In genomic region chr4:183807420-183808101, GRCh38 we compare ENCODE assay signal across 1 cellular context.
TF ChIP-seq lines count a peak whose summit lies in the region.

No MANE protein-coding gene starts in this region.

TF ChIP-seq in GM23338, 12 proteins besides CTCF, POLR2A, EP300 and RAD21 (continued from another document):
- TF ChIP-seq, protein P1, sequence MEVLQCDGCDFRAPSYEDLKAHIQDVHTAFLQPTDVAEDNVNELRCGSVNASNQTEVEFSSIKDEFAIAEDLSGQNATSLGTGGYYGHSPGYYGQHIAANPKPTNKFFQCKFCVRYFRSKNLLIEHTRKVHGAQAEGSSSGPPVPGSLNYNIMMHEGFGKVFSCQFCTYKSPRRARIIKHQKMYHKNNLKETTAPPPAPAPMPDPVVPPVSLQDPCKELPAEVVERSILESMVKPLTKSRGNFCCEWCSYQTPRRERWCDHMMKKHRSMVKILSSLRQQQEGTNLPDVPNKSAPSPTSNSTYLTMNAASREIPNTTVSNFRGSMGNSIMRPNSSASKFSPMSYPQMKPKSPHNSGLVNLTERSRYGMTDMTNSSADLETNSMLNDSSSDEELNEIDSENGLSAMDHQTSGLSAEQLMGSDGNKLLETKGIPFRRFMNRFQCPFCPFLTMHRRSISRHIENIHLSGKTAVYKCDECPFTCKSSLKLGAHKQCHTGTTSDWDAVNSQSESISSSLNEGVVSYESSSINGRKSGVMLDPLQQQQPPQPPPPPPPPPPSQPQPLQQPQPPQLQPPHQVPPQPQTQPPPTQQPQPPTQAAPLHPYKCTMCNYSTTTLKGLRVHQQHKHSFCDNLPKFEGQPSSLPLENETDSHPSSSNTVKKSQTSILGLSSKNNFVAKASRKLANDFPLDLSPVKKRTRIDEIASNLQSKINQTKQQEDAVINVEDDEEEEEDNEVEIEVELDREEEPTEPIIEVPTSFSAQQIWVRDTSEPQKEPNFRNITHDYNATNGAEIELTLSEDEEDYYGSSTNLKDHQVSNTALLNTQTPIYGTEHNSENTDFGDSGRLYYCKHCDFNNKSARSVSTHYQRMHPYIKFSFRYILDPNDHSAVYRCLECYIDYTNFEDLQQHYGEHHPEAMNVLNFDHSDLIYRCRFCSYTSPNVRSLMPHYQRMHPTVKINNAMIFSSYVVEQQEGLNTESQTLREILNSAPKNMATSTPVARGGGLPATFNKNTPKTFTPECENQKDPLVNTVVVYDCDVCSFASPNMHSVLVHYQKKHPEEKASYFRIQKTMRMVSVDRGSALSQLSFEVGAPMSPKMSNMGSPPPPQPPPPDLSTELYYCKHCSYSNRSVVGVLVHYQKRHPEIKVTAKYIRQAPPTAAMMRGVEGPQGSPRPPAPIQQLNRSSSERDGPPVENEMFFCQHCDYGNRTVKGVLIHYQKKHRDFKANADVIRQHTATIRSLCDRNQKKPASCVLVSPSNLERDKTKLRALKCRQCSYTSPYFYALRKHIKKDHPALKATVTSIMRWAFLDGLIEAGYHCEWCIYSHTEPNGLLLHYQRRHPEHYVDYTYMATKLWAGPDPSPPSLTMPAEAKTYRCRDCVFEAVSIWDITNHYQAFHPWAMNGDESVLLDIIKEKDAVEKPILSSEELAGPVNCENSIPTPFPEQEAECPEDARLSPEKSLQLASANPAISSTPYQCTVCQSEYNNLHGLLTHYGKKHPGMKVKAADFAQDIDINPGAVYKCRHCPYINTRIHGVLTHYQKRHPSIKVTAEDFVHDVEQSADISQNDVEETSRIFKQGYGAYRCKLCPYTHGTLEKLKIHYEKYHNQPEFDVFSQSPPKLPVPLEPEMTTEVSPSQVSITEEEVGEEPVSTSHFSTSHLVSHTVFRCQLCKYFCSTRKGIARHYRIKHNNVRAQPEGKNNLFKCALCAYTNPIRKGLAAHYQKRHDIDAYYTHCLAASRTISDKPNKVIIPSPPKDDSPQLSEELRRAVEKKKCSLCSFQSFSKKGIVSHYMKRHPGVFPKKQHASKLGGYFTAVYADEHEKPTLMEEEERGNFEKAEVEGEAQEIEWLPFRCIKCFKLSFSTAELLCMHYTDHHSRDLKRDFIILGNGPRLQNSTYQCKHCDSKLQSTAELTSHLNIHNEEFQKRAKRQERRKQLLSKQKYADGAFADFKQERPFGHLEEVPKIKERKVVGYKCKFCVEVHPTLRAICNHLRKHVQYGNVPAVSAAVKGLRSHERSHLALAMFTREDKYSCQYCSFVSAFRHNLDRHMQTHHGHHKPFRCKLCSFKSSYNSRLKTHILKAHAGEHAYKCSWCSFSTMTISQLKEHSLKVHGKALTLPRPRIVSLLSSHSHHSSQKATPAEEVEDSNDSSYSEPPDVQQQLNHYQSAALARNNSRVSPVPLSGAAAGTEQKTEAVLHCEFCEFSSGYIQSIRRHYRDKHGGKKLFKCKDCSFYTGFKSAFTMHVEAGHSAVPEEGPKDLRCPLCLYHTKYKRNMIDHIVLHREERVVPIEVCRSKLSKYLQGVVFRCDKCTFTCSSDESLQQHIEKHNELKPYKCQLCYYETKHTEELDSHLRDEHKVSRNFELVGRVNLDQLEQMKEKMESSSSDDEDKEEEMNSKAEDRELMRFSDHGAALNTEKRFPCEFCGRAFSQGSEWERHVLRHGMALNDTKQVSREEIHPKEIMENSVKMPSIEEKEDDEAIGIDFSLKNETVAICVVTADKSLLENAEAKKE (CRISPR knock-in tag; IDR thresholded peaks at IDR 0.05) = no peak
- TF ChIP-seq ZNF331 (CRISPR knock-in tag; IDR thresholded peaks at IDR 0.05; ENCODE audit: low read depth) (no peak), CREB1 (CRISPR knock-in tag; IDR thresholded peaks at IDR 0.05; ENCODE audit: low read depth) (no peak), NANOG (IDR thresholded peaks at IDR 0.05; ENCODE audit: borderline replicate concordance) (no peak)
